In genomic region chr10:90742189-90742588, GRCh38 we compare ENCODE assay signal across 13 cellular contexts.
A peak's percentile ranks its signal among the peaks of the same experiment; 100 is the strongest.
DNase-seq lines count a peak whose midpoint lies in the region; ATAC-seq and TF ChIP-seq lines count a peak whose summit lies in the region.
"Had no signal": no experiment of that assay in that cellular context is flagged by ENCODE, and none has a peak within 500 bp of the region (broad histone marks: within the 10 kb centered on the region; RNA-seq: fewer than 3 reads in every experiment).

No MANE protein-coding gene starts in this region.

- CTCF ChIA-PET in GM10248 (lab: Yijun Ruan, JAX), result interaction anchor here (0.8 to 4.9 kb wide), 2 partner anchors 9 to 14 kb away, joined by 3 to 15 read pairs; no protein-coding TSS in a partner anchor

- DNase-seq in AG10803 (ENCODE audit: low read depth) (peak; percentile 68), M059J (ENCODE audit: low read depth) (peak; percentile 88), dermis blood vessel endothelial cell (peak; percentile 28), left lobe of liver (ENCODE audit: low spot score) (no peak), superior temporal gyrus (ENCODE audit: extremely low spot score) (no peak), GM10248 (ENCODE audit: extremely low spot score) (no peak), SK-N-DZ (ENCODE audit: low spot score) (no peak), retina (no peak)
- DNase-seq: H7, midbrain, right cardiac atrium, WERI-Rb-1 had no signal

- TF ChIP-seq CTCF in AG10803 (conservative IDR thresholded peaks at IDR 0.05; ENCODE audit: low read length) (no peak), GM10248 (IDR thresholded peaks at IDR 0.05; ENCODE audit: control extremely low read depth, extremely low read depth, low read depth, missing control alignments) (no peak)

- POLR2A ChIA-PET in GM10248 (lab: Yijun Ruan, JAX), result no interaction called here

- peak; percentile 15 for ATAC-seq in left lobe of liver

- no peak overlapping the region for H3K4me3 ChIP-seq in AG10803 (ENCODE audit: low read length)
- H3K4me3 ChIP-seq: BLaER1 treated with 17β-estradiol and CSF1 and Interleukin-3, amounts not matched to agents 10 nM and 100 nM had no signal

Comparison
In these comparisons a context has a peak if more than half of its experiments do, and no peak if none do; other contexts are left out.
1. DNase-seq: peak in AG10803 (single experiment), M059J (single experiment) and dermis blood vessel endothelial cell (single experiment); none in left lobe of liver (single experiment), superior temporal gyrus (single experiment), GM10248 (single experiment), SK-N-DZ (single experiment) and retina (single experiment).